In the genomic region with DNA sequence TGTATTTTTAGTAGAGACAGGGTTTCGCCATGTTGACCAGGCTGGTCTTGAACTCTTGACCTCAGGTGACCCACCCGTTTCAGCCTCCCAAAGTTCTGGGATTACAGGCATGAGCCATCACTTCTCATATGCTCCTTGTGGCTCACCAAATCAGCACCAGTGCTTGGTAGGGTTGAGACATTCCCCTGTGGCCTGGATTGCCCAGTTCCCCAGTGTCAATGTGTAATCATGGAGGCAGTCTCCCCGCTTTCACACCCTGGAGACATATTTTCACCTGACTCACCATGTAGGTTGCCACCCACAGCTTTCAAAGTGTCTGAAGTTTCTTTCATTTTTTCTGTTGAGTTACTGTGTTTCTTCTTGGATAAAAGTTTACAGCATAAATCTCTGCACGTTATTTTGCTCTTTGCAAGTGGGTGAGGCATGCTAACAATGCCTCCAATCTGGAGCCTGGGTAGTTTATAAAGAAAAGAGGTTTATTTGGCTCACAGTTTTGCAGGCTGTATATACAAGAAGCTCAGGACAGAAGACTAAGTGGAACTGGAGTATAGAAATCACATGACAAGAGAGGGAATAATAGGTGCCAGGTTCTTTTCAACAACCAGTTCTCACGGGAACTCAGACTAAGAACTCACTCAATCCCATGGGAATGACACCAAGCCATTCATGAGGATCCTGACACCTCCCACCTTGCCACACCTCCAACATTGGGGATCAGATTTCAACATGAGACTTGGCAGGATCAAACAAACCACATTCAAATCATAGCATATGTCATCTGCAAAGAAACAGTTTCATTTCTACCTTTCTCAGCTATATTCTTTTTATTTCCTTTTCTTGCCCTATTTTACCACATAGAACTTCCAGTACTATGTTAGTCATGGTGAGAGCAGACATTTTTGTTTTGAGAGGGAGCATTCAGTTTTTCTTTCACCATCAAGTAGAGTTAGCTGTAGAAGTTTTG, we compare ENCODE assay signal across 7 cellular contexts.
A peak's percentile ranks its signal among the peaks of the same experiment; 100 is the strongest.
DNase-seq lines count a peak whose midpoint lies in the region; ATAC-seq lines count a peak whose summit lies in the region.

No MANE protein-coding gene starts in this region.

- H3K4me3 Mint-ChIP-seq in activated naive CD8-positive, alpha-beta T cell treated with anti-CD3 and anti-CD28 coated beads, Interleukin-2, amount 50 U/mL, for 24 hours: peak overlapping the region; percentile 3

- peaks cover 20% of the 10 kb centered on the region for H3K9me3 Mint-ChIP-seq in activated naive CD8-positive, alpha-beta T cell treated with anti-CD3 and anti-CD28 coated beads, Interleukin-2, amount 50 U/mL, for 24 hours

- ATAC-seq in GM18867 (IDR thresholded peaks at IDR 0.05; ENCODE audit: unreplicated experiment) (peak; percentile 66), GM18519 (IDR thresholded peaks at IDR 0.05; ENCODE audit: low FRiP score, unreplicated experiment) (no peak)
- peak; percentile 87 for ATAC-seq in activated naive CD8-positive, alpha-beta T cell treated with anti-CD3 and anti-CD28 coated beads, Interleukin-2, amount 50 U/mL, for 24 hours

- intact Hi-C loops in cardiac septum (cut with DNase I): no loop called here

- DNase-seq in M059J (ENCODE audit: low read depth) (peak; percentile 90), GDM1 (lab: John Stamatoyannopoulos, UW) (no peak), cardiac septum (ENCODE audit: low spot score) (no peak)
- peak; percentile 17 for DNase-seq in activated naive CD8-positive, alpha-beta T cell treated with anti-CD3 and anti-CD28 coated beads, Interleukin-2, amount 50 U/mL, for 24 hours
- peak; percentile 60 for DNase-seq in stimulated activated CD4-positive, alpha-beta T cell treated with anti-CD3 and anti-CD28 coated beads, Interleukin-15, amount 100 ng/mL, for 24 hours

- peaks cover 29% of the 10 kb centered on the region for H3K36me3 Mint-ChIP-seq in activated naive CD8-positive, alpha-beta T cell treated with anti-CD3 and anti-CD28 coated beads, Interleukin-2, amount 50 U/mL, for 24 hours (ENCODE audit: low read depth)

- H3K4me1 Mint-ChIP-seq in activated naive CD8-positive, alpha-beta T cell treated with anti-CD3 and anti-CD28 coated beads, Interleukin-2, amount 50 U/mL, for 24 hours: peaks cover 48% of the 10 kb centered on the region

- peak overlapping the region; percentile 73 for H3K27ac Mint-ChIP-seq in activated naive CD8-positive, alpha-beta T cell treated with anti-CD3 and anti-CD28 coated beads, Interleukin-2, amount 50 U/mL, for 24 hours

- H3K27me3 Mint-ChIP-seq in activated naive CD8-positive, alpha-beta T cell treated with anti-CD3 and anti-CD28 coated beads, Interleukin-2, amount 50 U/mL, for 24 hours: no peaks in the 10 kb centered on the region

Comparison
In these comparisons a context has a peak if more than half of its experiments do, and no peak if none do; other contexts are left out.
1. DNase-seq: peak in M059J (single experiment), activated naive CD8-positive, alpha-beta T cell treated with anti-CD3 and anti-CD28 coated beads, Interleukin-2, amount 50 U/mL, for 24 hours (single experiment) and stimulated activated CD4-positive, alpha-beta T cell treated with anti-CD3 and anti-CD28 coated beads, Interleukin-15, amount 100 ng/mL, for 24 hours (single experiment); none in GDM1 (single experiment) and cardiac septum (single experiment).